ENCODE assay signal across 21 cellular contexts in genomic region chr10:71007516-71007915, GRCh38.
"Had no signal": no experiment of that assay in that cellular context is flagged by ENCODE, and none has a peak within 500 bp of the region (broad histone marks: within the 10 kb centered on the region; RNA-seq: fewer than 3 reads in every experiment).

No MANE protein-coding gene starts in this region.

- H3K4me1 Mint-ChIP-seq: mesothelial cell of epicardium had no signal

- H3K4me1 ChIP-seq: esophagus squamous epithelium, gastrocnemius medialis, left lung had no signal

- H3K27ac Mint-ChIP-seq: dendritic cell treated with granulocyte-macrophage colony-stimulating factor and Interleukin-4, amounts not matched to agents 40 ng/mL and 50 ng/mL, for 4 days; effector memory CD8-positive, alpha-beta T cell; mesothelial cell of epicardium had no signal

- H3K36me3 ChIP-seq: esophagus squamous epithelium, gastrocnemius medialis, heart right ventricle, left lung had no signal

- DNase-seq: cortex of kidney; effector CD8-positive, alpha-beta T cell; effector memory CD8-positive, alpha-beta T cell; endodermal cell; erythroblast; esophagus squamous epithelium; foreskin fibroblast; foreskin melanocyte; gastrocnemius medialis; glutamatergic neuron; head of caudate nucleus; heart right ventricle; hippocampal formation; left cardiac atrium; left lung; left ventricle myocardium superior; mesenchymal stem cell; mucosa of descending colon had no signal

- H3K27me3 ChIP-seq: gastrocnemius medialis had no signal

- H3K4me3 Mint-ChIP-seq: dendritic cell treated with granulocyte-macrophage colony-stimulating factor and Interleukin-4, amounts not matched to agents 40 ng/mL and 50 ng/mL, for 4 days; effector memory CD8-positive, alpha-beta T cell; endodermal cell; mesothelial cell of epicardium had no signal

- H3K4me3 ChIP-seq: esophagus squamous epithelium, gastrocnemius medialis, heart right ventricle, left lung, mucosa of descending colon had no signal

- H3K36me3 Mint-ChIP-seq: mesothelial cell of epicardium had no signal

- H3K9me3 ChIP-seq: esophagus squamous epithelium, gastrocnemius medialis, heart right ventricle, left lung, mucosa of descending colon had no signal

- H3K9me3 Mint-ChIP-seq: dendritic cell treated with granulocyte-macrophage colony-stimulating factor and Interleukin-4, amounts not matched to agents 40 ng/mL and 50 ng/mL, for 4 days; effector memory CD8-positive, alpha-beta T cell; endodermal cell; mesothelial cell of epicardium had no signal

- H3K27ac ChIP-seq: epithelial cell of prostate, esophagus squamous epithelium, gastrocnemius medialis, heart right ventricle, left lung had no signal

- H3K27me3 Mint-ChIP-seq: dendritic cell treated with granulocyte-macrophage colony-stimulating factor and Interleukin-4, amounts not matched to agents 40 ng/mL and 50 ng/mL, for 4 days had no signal
